Comparison of ENCODE assay signal across 28 cellular contexts in the genomic region with DNA sequence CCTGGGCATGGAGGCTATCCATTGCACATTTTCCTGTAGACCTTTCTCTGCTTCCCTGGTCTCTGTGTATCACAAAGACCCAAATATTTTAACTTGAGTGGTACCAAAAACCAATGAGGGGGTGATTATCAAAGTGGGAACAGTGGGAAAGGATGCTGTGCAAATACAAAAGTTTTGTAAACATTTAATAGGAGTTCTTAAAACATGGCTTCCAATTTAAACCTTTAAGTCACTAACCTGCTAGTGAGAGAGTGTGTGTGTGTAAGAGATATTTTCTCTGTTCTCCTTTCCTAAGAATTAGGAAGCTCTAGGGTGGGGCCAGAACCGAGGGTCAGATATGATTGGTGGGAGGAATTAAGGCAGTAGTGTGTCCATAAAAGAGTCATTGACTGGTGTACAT.
"Had no signal": no experiment of that assay in that cellular context is flagged by ENCODE, and none has a peak within 500 bp of the region (broad histone marks: within the 10 kb centered on the region; RNA-seq: fewer than 3 reads in every experiment).

No MANE protein-coding gene starts in this region.

- H3K36me3 ChIP-seq: adrenal gland, MG63, WERI-Rb-1 had no signal

- H3K27me3 Mint-ChIP-seq: activated CD4-positive, alpha-beta memory T cell treated with anti-CD3 and anti-CD28 coated beads, Interleukin-2, amount 10 ng/mL, durations not matched to agents 7 days and 5 days; IgD-negative memory B cell had no signal

- H3K4me3 ChIP-seq: adrenal gland, MG63, SK-N-MC had no signal

- H3K9me3 Mint-ChIP-seq: activated CD4-positive, alpha-beta memory T cell treated with anti-CD3 and anti-CD28 coated beads, Interleukin-2, amount 10 ng/mL, durations not matched to agents 7 days and 5 days; activated naive CD8-positive, alpha-beta T cell treated with anti-CD3 and anti-CD28 coated beads, Interleukin-2, amount 10 ng/mL, durations not matched to agents 7 days and 5 days; IgD-negative memory B cell; T-cell had no signal

- H3K27me3 ChIP-seq: adrenal gland, MG63 had no signal

- H3K27ac ChIP-seq: adrenal gland, KMS-11, SK-N-MC, WERI-Rb-1 had no signal

- DNase-seq: activated CD4-positive, alpha-beta memory T cell treated with anti-CD3 and anti-CD28 coated beads, Interleukin-2, amount 10 ng/mL, durations not matched to agents 7 days and 5 days; activated CD4-positive, alpha-beta T cell treated with anti-CD3 and anti-CD28 coated beads for 36 hours; activated CD4-positive, alpha-beta T cell treated with anti-CD3 and anti-CD28 coated beads, Interleukin-2, amount 50 U/mL, for 1 hour; activated naive CD4-positive, alpha-beta T cell treated with anti-CD3 and anti-CD28 coated beads, Interleukin-2, amount 50 U/mL, for 16 hours; activated naive CD8-positive, alpha-beta T cell treated with anti-CD3 and anti-CD28 coated beads, Interleukin-2, amount 10 ng/mL, durations not matched to agents 7 days and 5 days; activated T-cell treated with anti-CD3 and anti-CD28 coated beads for 4 hours; adrenal gland; aorta; central memory CD4-positive, alpha-beta T cell; MG63; MV-4-11; NCI-H1092 treated with DMSO at 0.1 percent for 48 hours; NCI-H1417 treated with DMSO at 0.1 percent for 48 hours; NCI-H1694 treated with DMSO at 0.1 percent for 48 hours; NCI-H2029 treated with DMSO at 0.1 percent for 48 hours; NCI-H345; NCI-H510A; NCI-H526 treated with DMSO at 0.1 percent for 48 hours; NK-92 treated with Interleukin-12 subunit alpha and Interleukin-12 subunit beta, amount 100 ng/mL, for 24 hours; T-cell; T-helper 2 cell; T1000 had no signal

- H3K36me3 Mint-ChIP-seq: activated naive CD8-positive, alpha-beta T cell treated with anti-CD3 and anti-CD28 coated beads, Interleukin-2, amount 10 ng/mL, durations not matched to agents 7 days and 5 days; IgD-negative memory B cell; T-cell had no signal

- H3K4me1 Mint-ChIP-seq: activated CD4-positive, alpha-beta memory T cell treated with anti-CD3 and anti-CD28 coated beads, Interleukin-2, amount 10 ng/mL, durations not matched to agents 7 days and 5 days; activated CD4-positive, alpha-beta T cell treated with anti-CD3 and anti-CD28 coated beads for 36 hours; activated naive CD8-positive, alpha-beta T cell treated with anti-CD3 and anti-CD28 coated beads, Interleukin-2, amount 10 ng/mL, durations not matched to agents 7 days and 5 days; T-cell had no signal

- H3K4me3 Mint-ChIP-seq: activated CD4-positive, alpha-beta memory T cell treated with anti-CD3 and anti-CD28 coated beads, Interleukin-2, amount 10 ng/mL, durations not matched to agents 7 days and 5 days; activated CD4-positive, alpha-beta T cell treated with anti-CD3 and anti-CD28 coated beads for 36 hours; activated naive CD8-positive, alpha-beta T cell treated with anti-CD3 and anti-CD28 coated beads, Interleukin-2, amount 10 ng/mL, durations not matched to agents 7 days and 5 days; IgD-negative memory B cell; T-cell had no signal

- H3K9ac ChIP-seq: KMS-11 had no signal

- H3K27ac Mint-ChIP-seq: activated CD4-positive, alpha-beta memory T cell treated with anti-CD3 and anti-CD28 coated beads, Interleukin-2, amount 10 ng/mL, durations not matched to agents 7 days and 5 days; activated CD4-positive, alpha-beta T cell treated with anti-CD3 and anti-CD28 coated beads for 36 hours; activated naive CD8-positive, alpha-beta T cell treated with anti-CD3 and anti-CD28 coated beads, Interleukin-2, amount 10 ng/mL, durations not matched to agents 7 days and 5 days; IgD-negative memory B cell; T-cell had no signal

- H3K9me3 ChIP-seq: adrenal gland, MG63 had no signal

- ATAC-seq: activated CD4-positive, alpha-beta T cell treated with anti-CD3 and anti-CD28 coated beads for 36 hours; Right ventricle myocardium inferior; T-cell had no signal

- FAIRE-seq: bronchial epithelial cell had no signal

- H3K4me2 ChIP-seq: KMS-11 had no signal
